9 cellular contexts compared by ENCODE assay signal in the genomic region with DNA sequence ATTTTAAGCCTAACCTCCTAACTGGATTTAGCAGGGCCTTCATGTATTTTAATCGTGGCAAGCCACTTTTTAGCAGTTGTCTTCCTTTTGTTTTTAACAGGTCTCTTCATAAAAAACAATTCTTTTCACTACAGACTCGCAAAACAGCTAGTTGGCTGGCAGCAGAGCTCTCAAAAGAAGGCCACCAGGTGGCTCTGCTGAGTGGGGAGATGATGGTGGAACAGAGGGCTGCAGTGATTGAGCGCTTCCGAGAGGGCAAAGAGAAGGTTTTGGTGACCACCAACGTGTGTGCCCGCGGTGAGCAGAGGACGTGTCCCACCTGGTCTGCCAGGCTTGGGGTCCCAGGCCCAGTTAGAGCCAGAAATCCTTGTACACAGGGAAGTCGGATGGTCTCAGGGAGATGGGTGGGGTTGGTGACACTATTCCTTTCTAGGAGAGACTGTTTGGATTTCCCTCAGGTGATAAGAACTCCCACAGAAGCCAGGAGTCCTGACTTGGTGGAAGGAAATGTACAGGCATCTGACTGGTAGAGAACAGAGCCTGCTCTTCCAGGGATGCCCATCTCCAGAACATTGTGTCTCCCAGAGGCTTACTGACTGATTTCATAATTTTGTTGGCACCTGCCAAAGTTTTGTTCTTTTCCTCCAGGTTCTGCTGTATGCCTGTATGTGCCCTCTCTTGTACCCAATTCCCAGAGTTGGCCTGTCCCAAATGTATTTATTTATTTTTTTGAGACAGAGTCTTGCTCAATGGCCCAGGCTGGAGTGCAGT. TPM values are rescaled to one million over a fixed set of nuclear protein-coding genes. Genes with fewer than 3 reads are reported as not detected.
DNase-seq lines count a peak whose midpoint lies in the region; ATAC-seq, FAIRE-seq and TF ChIP-seq lines count a peak whose summit lies in the region.
"Had no signal": no experiment of that assay in that cellular context is flagged by ENCODE, and none has a peak within 500 bp of the region (broad histone marks: within the 10 kb centered on the region; RNA-seq: fewer than 3 reads in every experiment).

No MANE protein-coding gene starts in this region.

- H2AFZ ChIP-seq in GM23248 (no peak overlapping the region), HepG2 (ENCODE audit: low read length) (no peak overlapping the region)

- CTCF ChIA-PET in HepG2 (lab: Yijun Ruan, JAX; ENCODE audit: low intra/inter-chr PET ratio, low total read pairs): no interaction called here

- H3K4me2 ChIP-seq in GM23248 (ENCODE audit: unreplicated experiment) (no peak overlapping the region), HepG2 (ENCODE audit: low read depth, low read length) (no peak overlapping the region)

- H3K4me1 ChIP-seq in GM23248 (ENCODE audit: insufficient read depth) (no peaks in the 10 kb centered on the region), HepG2 (ENCODE audit: insufficient read depth, low read length) (no peaks in the 10 kb centered on the region)

- TF ChIP-seq RAD21 in HepG2 (CRISPR knock-in tag; IDR thresholded peaks at IDR 0.05): peak; percentile 46

- peaks cover 15% of the 10 kb centered on the region; the same call in 1 of the 2 replicates for H3K36me3 ChIP-seq in GM23248 (ENCODE audit: low read depth)
- H3K36me3 ChIP-seq in HepG2 (replicated peaks in 1 of 2; ENCODE audit: control insufficient read depth in 1 of 2, insufficient read depth in 2 of 2, low read length in 2 of 2): peaks cover 30 to 54% of the 10 kb centered on the region in 2 experiments

- in situ Hi-C loops in GM23248 (cut with MboI) (no loop called here), astrocyte of the cerebellum (cut with HindIII; ENCODE audit: low sequenced_read_pairs) (no loop called here), HepG2 (cut with HindIII; ENCODE audit: extremely low pct_ligation_motif_present, low pct_unique_long_range_greater_than_20kb) (no loop called here)

- H3K27me3 ChIP-seq in GM23248 (replicated peaks; ENCODE audit: insufficient read depth) (no peaks in the 10 kb centered on the region), HepG2 (ENCODE audit: control insufficient read depth in 1 of 2, insufficient read depth in 2 of 2, low read length in 2 of 2) (no peaks in the 10 kb centered on the region)
- H3K27me3 ChIP-seq: stomach had no signal

- ATAC-seq in HepG2: peak; percentile 81
- ATAC-seq in GM21390 (IDR thresholded peaks at IDR 0.05; ENCODE audit: unreplicated experiment): no peak
- no peak for ATAC-seq in HG03342 (IDR thresholded peaks at IDR 0.05; ENCODE audit: unreplicated experiment)
- no peak for ATAC-seq in HG02840 (IDR thresholded peaks at IDR 0.05; ENCODE audit: low FRiP score, unreplicated experiment)
- ATAC-seq in GM21360 (IDR thresholded peaks at IDR 0.05; ENCODE audit: unreplicated experiment): no peak

- H3K27ac ChIP-seq in GM23248 (no peak overlapping the region), HepG2 (ENCODE audit: extremely low read length, insufficient read depth, low read length) (no peak overlapping the region)

- WGBS in GM23248 (ENCODE audit: low coverage in 1 of 2, low lambda C conversion rate in 2 of 2, missing lambda C conversion rate in 2 of 2), 2 experiments: 35 to 57% methylated on average over 9 of the region's 9 CpGs
- WGBS in HepG2 (ENCODE audit: low lambda C conversion rate): 78% methylated on average over 9 of the region's 9 CpGs

- H3K4me3 ChIP-seq in AG10803 (ENCODE audit: low read length) (no peak overlapping the region), GM23248 (no peak overlapping the region), astrocyte of the cerebellum (ENCODE audit: low read depth, low read length) (no peak overlapping the region), HepG2 (replicated peaks in 1 of 3; ENCODE audit: insufficient read depth in 1 of 3, low read depth in 2 of 3, low read length in 3 of 3) (no peak overlapping the region)
- H3K4me3 ChIP-seq: stomach had no signal

- DNase-seq in AG10803 (ENCODE audit: low read depth) (no peak), GM23248 (peak; percentile 38), astrocyte of the cerebellum (ENCODE audit: low read depth) (no peak), HepG2 (ENCODE audit: low spot score) (no peak)
- DNase-seq: stomach had no signal

- no peaks in the 10 kb centered on the region for H3K79me2 ChIP-seq in GM23248 (ENCODE audit: insufficient read depth)
- no peaks in the 10 kb centered on the region for H3K79me2 ChIP-seq in HepG2 (ENCODE audit: insufficient read depth, low read length)

- intact Hi-C loops in HepG2 (cut with micrococcal nuclease; ENCODE audit: unreplicated experiment): no loop called here

- TF ChIP-seq EP300 in HepG2 (IDR thresholded peaks at IDR 0.05; ENCODE audit: low read depth in 2 of 2, low read length in 2 of 2) (no peak), HepG2 (CRISPR knock-in tag; IDR thresholded peaks at IDR 0.05; ENCODE audit: borderline replicate concordance) (no peak)

- H4K20me1 ChIP-seq in GM23248 (ENCODE audit: insufficient read depth) (no peaks in the 10 kb centered on the region), HepG2 (ENCODE audit: insufficient read depth, low read length) (no peaks in the 10 kb centered on the region)

- TF ChIP-seq CTCF in AG10803 (conservative IDR thresholded peaks at IDR 0.05; ENCODE audit: low read length) (peak; percentile 53), astrocyte of the cerebellum (IDR thresholded peaks at IDR 0.05; ENCODE audit: low read depth, low read length, missing control alignments) (peak; percentile 62), HepG2 (CRISPR knock-in tag; IDR thresholded peaks at IDR 0.05) (peak; percentile 76)

- no peaks in the 10 kb centered on the region for H3K9me3 ChIP-seq in GM23248 (ENCODE audit: low read depth)
- H3K9me3 ChIP-seq in HepG2 (ENCODE audit: low read length): no peaks in the 10 kb centered on the region
- H3K9me3 ChIP-seq: stomach had no signal

- no peak for TF ChIP-seq POLR2A in HepG2 (IDR thresholded peaks at IDR 0.05; ENCODE audit: insufficient read depth in 1 of 2, low read depth in 2 of 2, low read length in 2 of 2)

- no peaks in the 10 kb centered on the region for H3F3A ChIP-seq in GM23248 (ENCODE audit: insufficient read depth)

- H3K9ac ChIP-seq in GM23248 (no peak overlapping the region), HepG2 (ENCODE audit: insufficient read depth, low read depth, low read length) (no peak overlapping the region)

- no peaks in the 10 kb centered on the region for H3K9me2 ChIP-seq in GM23248 (ENCODE audit: insufficient read depth)

- FAIRE-seq in HepG2 (lab: Jason Lieb, UNC): no peak

- BruUV-seq in HepG2 (replicated peaks; lab: Mats Ljungman, UMichigan): no TSS peak

- POLR2A ChIA-PET in HepG2 (lab: Yijun Ruan, JAX): interaction anchor here (0.6 to 1.3 kb wide), 3 partner anchors 15 to 43 kb away, joined by 3 to 5 read pairs (median 3); partner anchors contain the start of gene DDX19A

RNA-seq across cellular contexts. Expression of gene DDX19A, which starts 14.9 kb away (rescaled TPM):
- 43.3 and 43.9 TPM in 2 replicates for total RNA-seq in GM23248 (2014; rRNA removed; shearing (Covaris generic))
- polyA plus RNA-seq in GM23248 (2016; fragmentation: Nextera tagmentation; extraction: Ambion mirVana): 36.0 and 36.9 TPM in 2 replicates
- 76.9 and 92.4 TPM in 2 replicates for total RNA-seq in HepG2 (2016; rRNA removed; fragmentation: Illumina TruSeq; extraction: Trizol)
- total RNA-seq in HepG2 (2016; cell fraction: cytosol; rRNA removed; fragmentation: Illumina TruSeq; extraction: Trizol; ENCODE audit: low read depth): 16.1 and 17.3 TPM in 2 replicates
- total RNA-seq in HepG2 (2016; cell fraction: insoluble cytoplasmic fraction; rRNA removed; fragmentation: Illumina TruSeq; extraction: Trizol): 76.3 and 93.5 TPM in 2 replicates
- 22.7 and 23.6 TPM in 2 replicates for total RNA-seq in HepG2 (2016; cell fraction: membrane; rRNA removed; fragmentation: Illumina TruSeq; extraction: Trizol)
- 54.0 and 63.3 TPM in 2 replicates for total RNA-seq in HepG2 (2016; cell fraction: nucleus; rRNA removed; fragmentation: Illumina TruSeq; extraction: Trizol)
- 41.4 and 43.9 TPM in 2 replicates for polyA plus RNA-seq in HepG2 (2011; rRNA removed)
- 42.7 and 50.0 TPM in 2 replicates for polyA plus RNA-seq in HepG2 (2011; cell fraction: cytosol; rRNA removed)
- polyA plus RNA-seq in HepG2 (2011; cell fraction: nucleus; rRNA removed): 26.1 and 32.0 TPM in 2 replicates
- polyA plus RNA-seq in HepG2 (2012): 34.4 and 41.8 TPM in 2 replicates
- 4.2 and 4.8 TPM in 2 replicates for polyA plus RNA-seq in HepG2 (2016; cell fraction: cytosol; fragmentation: Illumina TruSeq; extraction: Trizol; ENCODE audit: low read depth)
- polyA plus RNA-seq in HepG2 (2016; cell fraction: insoluble cytoplasmic fraction; fragmentation: Illumina TruSeq; extraction: Trizol; ENCODE audit: low read depth): 86.5 and 94.7 TPM in 2 replicates
- polyA plus RNA-seq in HepG2 (2016; cell fraction: membrane; fragmentation: Illumina TruSeq; extraction: Trizol; ENCODE audit: low read depth): 10.6 and 11.5 TPM in 2 replicates
- polyA plus RNA-seq in HepG2 (2016; cell fraction: nucleus; fragmentation: Illumina TruSeq; extraction: Trizol; ENCODE audit: insufficient read depth, low read depth): 62.8 and 66.6 TPM in 2 replicates
- 57.7 and 87.7 TPM in 2 replicates for polyA minus RNA-seq in HepG2 (2011; rRNA and poly(A)+ RNA removed; ENCODE audit: low replicate concordance)
- polyA minus RNA-seq in HepG2 (2011; cell fraction: cytosol; rRNA and poly(A)+ RNA removed): 42.7 and 56.5 TPM in 2 replicates
- polyA minus RNA-seq in HepG2 (2011; cell fraction: nucleus; rRNA and poly(A)+ RNA removed): 57.8 and 68.4 TPM in 2 replicates

RNA-seq across cellular contexts. Expression of gene DDX19B, which starts 32.8 kb away (rescaled TPM):
- total RNA-seq in GM23248 (2014; rRNA removed; shearing (Covaris generic)): 16.7 and 31.8 TPM in 2 replicates
- polyA plus RNA-seq in GM23248 (2016; fragmentation: Nextera tagmentation; extraction: Ambion mirVana) (33.0 and 33.2 TPM in 2 replicates), HepG2 (2011; rRNA removed) (40.0 and 48.1 TPM in 2 replicates)
- 36.2 and 45.1 TPM in 2 replicates for total RNA-seq in HepG2 (2016; rRNA removed; fragmentation: Illumina TruSeq; extraction: Trizol)
- total RNA-seq in HepG2 (2016; cell fraction: cytosol; rRNA removed; fragmentation: Illumina TruSeq; extraction: Trizol; ENCODE audit: low read depth): 12.8 and 12.9 TPM in 2 replicates
- 39.6 and 45.1 TPM in 2 replicates for total RNA-seq in HepG2 (2016; cell fraction: insoluble cytoplasmic fraction; rRNA removed; fragmentation: Illumina TruSeq; extraction: Trizol)
- 23.3 and 24.2 TPM in 2 replicates for total RNA-seq in HepG2 (2016; cell fraction: membrane; rRNA removed; fragmentation: Illumina TruSeq; extraction: Trizol)
- total RNA-seq in HepG2 (2016; cell fraction: nucleus; rRNA removed; fragmentation: Illumina TruSeq; extraction: Trizol): 19.1 and 19.2 TPM in 2 replicates
- 32.7 and 34.5 TPM in 2 replicates for polyA plus RNA-seq in HepG2 (2011; cell fraction: cytosol; rRNA removed)
- polyA plus RNA-seq in HepG2 (2011; cell fraction: nucleus; rRNA removed): 37.9 and 40.4 TPM in 2 replicates
- 44.8 and 46.5 TPM in 2 replicates for polyA plus RNA-seq in HepG2 (2012)
- 19.4 and 20.0 TPM in 2 replicates for polyA plus RNA-seq in HepG2 (2016; cell fraction: cytosol; fragmentation: Illumina TruSeq; extraction: Trizol; ENCODE audit: low read depth)
- polyA plus RNA-seq in HepG2 (2016; cell fraction: insoluble cytoplasmic fraction; fragmentation: Illumina TruSeq; extraction: Trizol; ENCODE audit: low read depth): 52.7 and 69.9 TPM in 2 replicates
- polyA plus RNA-seq in HepG2 (2016; cell fraction: membrane; fragmentation: Illumina TruSeq; extraction: Trizol; ENCODE audit: low read depth): 27.4 and 28.0 TPM in 2 replicates
- 38.1 and 41.2 TPM in 2 replicates for polyA plus RNA-seq in HepG2 (2016; cell fraction: nucleus; fragmentation: Illumina TruSeq; extraction: Trizol; ENCODE audit: insufficient read depth, low read depth)
- polyA minus RNA-seq in HepG2 (2011; rRNA and poly(A)+ RNA removed; ENCODE audit: low replicate concordance): 14.4 and 19.9 TPM in 2 replicates
- polyA minus RNA-seq in HepG2 (2011; cell fraction: cytosol; rRNA and poly(A)+ RNA removed): 9.7 and 21.2 TPM in 2 replicates
- 19.9 and 21.8 TPM in 2 replicates for polyA minus RNA-seq in HepG2 (2011; cell fraction: nucleus; rRNA and poly(A)+ RNA removed)

RNA-seq across cellular contexts. Expression of gene AARS1, which starts 42.5 kb away (rescaled TPM):
- total RNA-seq in GM23248 (2014; rRNA removed; shearing (Covaris generic)): 160 and 179 TPM in 2 replicates
- polyA plus RNA-seq in GM23248 (2016; fragmentation: Nextera tagmentation; extraction: Ambion mirVana) (130 and 138 TPM in 2 replicates), HepG2 (2011; rRNA removed) (132 and 163 TPM in 2 replicates)
- 107 and 132 TPM in 2 replicates for total RNA-seq in HepG2 (2016; rRNA removed; fragmentation: Illumina TruSeq; extraction: Trizol)
- 36.0 and 36.9 TPM in 2 replicates for total RNA-seq in HepG2 (2016; cell fraction: cytosol; rRNA removed; fragmentation: Illumina TruSeq; extraction: Trizol; ENCODE audit: low read depth)
- total RNA-seq in HepG2 (2016; cell fraction: insoluble cytoplasmic fraction; rRNA removed; fragmentation: Illumina TruSeq; extraction: Trizol): 106 and 131 TPM in 2 replicates
- 22.4 and 24.3 TPM in 2 replicates for total RNA-seq in HepG2 (2016; cell fraction: membrane; rRNA removed; fragmentation: Illumina TruSeq; extraction: Trizol)
- total RNA-seq in HepG2 (2016; cell fraction: nucleus; rRNA removed; fragmentation: Illumina TruSeq; extraction: Trizol): 86.2 and 93.2 TPM in 2 replicates
- 137 and 146 TPM in 2 replicates for polyA plus RNA-seq in HepG2 (2011; cell fraction: cytosol; rRNA removed)
- 133 and 160 TPM in 2 replicates for polyA plus RNA-seq in HepG2 (2011; cell fraction: nucleus; rRNA removed)
- 134 and 189 TPM in 2 replicates for polyA plus RNA-seq in HepG2 (2012)
- 4.3 and 4.9 TPM in 2 replicates for polyA plus RNA-seq in HepG2 (2016; cell fraction: cytosol; fragmentation: Illumina TruSeq; extraction: Trizol; ENCODE audit: low read depth)
- 108 and 115 TPM in 2 replicates for polyA plus RNA-seq in HepG2 (2016; cell fraction: insoluble cytoplasmic fraction; fragmentation: Illumina TruSeq; extraction: Trizol; ENCODE audit: low read depth)
- polyA plus RNA-seq in HepG2 (2016; cell fraction: membrane; fragmentation: Illumina TruSeq; extraction: Trizol; ENCODE audit: low read depth): 7.9 and 10.8 TPM in 2 replicates
- 108 and 116 TPM in 2 replicates for polyA plus RNA-seq in HepG2 (2016; cell fraction: nucleus; fragmentation: Illumina TruSeq; extraction: Trizol; ENCODE audit: insufficient read depth, low read depth)
- polyA minus RNA-seq in HepG2 (2011; rRNA and poly(A)+ RNA removed; ENCODE audit: low replicate concordance): 201 and 270 TPM in 2 replicates
- 108 and 137 TPM in 2 replicates for polyA minus RNA-seq in HepG2 (2011; cell fraction: cytosol; rRNA and poly(A)+ RNA removed)
- 94.2 and 166 TPM in 2 replicates for polyA minus RNA-seq in HepG2 (2011; cell fraction: nucleus; rRNA and poly(A)+ RNA removed)
